In the genomic region with DNA sequence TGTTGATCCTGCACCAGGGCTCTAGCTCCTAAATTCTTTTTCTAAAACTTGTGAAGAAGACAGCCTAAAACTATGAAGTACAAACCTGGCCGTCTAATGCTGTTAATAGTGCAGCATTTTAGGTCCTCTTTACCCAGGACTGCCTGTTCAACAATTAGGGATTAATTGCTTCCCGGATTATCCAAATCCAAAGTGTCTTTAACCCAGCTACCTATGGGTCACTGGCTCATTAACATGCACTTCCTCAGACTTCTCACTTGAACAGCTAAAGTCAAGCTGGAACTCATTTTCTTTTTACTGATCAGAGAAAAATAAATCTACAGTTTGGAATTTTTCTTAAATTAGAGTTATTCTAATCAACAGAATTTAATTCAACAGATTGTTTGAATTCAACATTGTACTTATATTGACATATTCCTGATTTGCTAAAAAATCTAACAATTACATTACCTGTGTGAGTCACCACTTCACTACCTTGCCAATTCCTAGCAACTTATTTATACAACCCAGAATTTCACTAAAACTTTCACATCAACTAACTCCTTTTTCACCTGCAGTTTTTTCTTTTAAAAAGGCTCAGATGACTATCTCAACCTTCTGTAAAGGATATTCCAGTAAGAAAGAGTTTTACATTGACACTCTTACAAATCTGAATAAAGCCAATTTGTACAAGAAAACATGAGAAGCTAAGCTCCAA, we compare ENCODE assay signal across 7 cellular contexts. TPM values are rescaled to one million over a fixed set of nuclear protein-coding genes. Genes with fewer than 3 reads are reported as not detected.
DNase-seq lines count a peak whose midpoint lies in the region; ATAC-seq, FAIRE-seq and TF ChIP-seq lines count a peak whose summit lies in the region.

No MANE protein-coding gene starts in this region.

- peak; percentile 7 for FAIRE-seq in TTC549 (lab: Jason Lieb, UNC)
- FAIRE-seq in urothelium cell line (lab: Jason Lieb, UNC): no peak

- H3K4me3 ChIP-seq in HCT116 (replicated peaks in 1 of 2; ENCODE audit: low read depth in 1 of 2, low read length in 2 of 2) (no peak overlapping the region), gastroesophageal sphincter (peak overlapping the region; percentile 81 to 88), spleen (peak overlapping the region in 7 of 8 donors; percentile 71 to 97 (median 91)), lower leg skin (ENCODE audit: low read depth, poor library complexity, severe bottlenecking) (no peak overlapping the region)

- TF ChIP-seq CTCF in HCT116 (IDR thresholded peaks at IDR 0.05 in 2 of 3, conservative IDR thresholded peaks at IDR 0.05 in 1 of 3; ENCODE audit: borderline replicate concordance in 1 of 3, insufficient read depth in 1 of 3, low read depth in 2 of 3, low read length in 2 of 3) (no peak), gastroesophageal sphincter (IDR thresholded peaks at IDR 0.05) (no peak), spleen (IDR thresholded peaks at IDR 0.05 in 8 of 11, conservative IDR thresholded peaks at IDR 0.05 in 3 of 11) (no peak), lower leg skin (IDR thresholded peaks at IDR 0.05) (no peak)

- TF ChIP-seq POLR2A in HCT116 (IDR thresholded peaks at IDR 0.05; ENCODE audit: borderline replicate concordance, extremely low read depth, insufficient read depth, insufficient read length) (no peak), gastroesophageal sphincter (IDR thresholded peaks at IDR 0.05) (no peak), spleen (IDR thresholded peaks at IDR 0.05) (no peak), lower leg skin (IDR thresholded peaks at IDR 0.05) (no peak)

- peak overlapping the region; percentile 95; the same call in 1 of the 2 replicates for H3K9ac ChIP-seq in HCT116 (ENCODE audit: low read length)

- RAD21 ChIA-PET in HCT116 (lab: Charles Lee; ENCODE audit: low non-redundant PET in 1 of 2, low total read pairs in 2 of 2, uncharacterized antibody in 2 of 2, unreplicated experiment in 2 of 2): no interaction called here

- DNase-seq in HCT116 (ENCODE audit: low read depth, low spot score) (no peak), spleen (no peak), DMS 273 treated with DMSO at 0.1 percent for 48 hours (lab: John Stamatoyannopoulos, UW) (no peak), urothelium cell line (ENCODE audit: low spot score) (no peak), lower leg skin (ENCODE audit: low spot score in 2 of 2) (no peak)

- intact Hi-C loops in HCT116 (cut with micrococcal nuclease): loop anchor here (5.0 kb wide), 1 partner anchor 181 kb away; no protein-coding TSS in a partner anchor
- intact Hi-C loops in spleen (cut with DNase I; ENCODE audit: low total_unique reads): no loop called here
- intact Hi-C loops in lower leg skin (cut with DNase I; ENCODE audit: low total_unique reads): no loop called here

- ATAC-seq in HCT116 (no peak), gastroesophageal sphincter (no peak)

- H3K36me3 ChIP-seq in HCT116 (ENCODE audit: control insufficient read depth in 1 of 2, insufficient read depth in 2 of 2, low read length in 2 of 2) (peaks cover 62 to 67% of the 10 kb centered on the region in 2 experiments), gastroesophageal sphincter (peaks cover 23 to 50% of the 10 kb centered on the region in 2 donors), spleen (peaks cover 0 to 60% (median 48%) of the 10 kb centered on the region in 6 donors)

- CTCF ChIA-PET in HCT116 (lab: Charles Lee): interaction anchor here (1.2 kb wide), 1 partner anchor 182 kb away, joined by 4 read pairs; no protein-coding TSS in a partner anchor

- no peaks in the 10 kb centered on the region for H3K9me3 ChIP-seq in HCT116 (ENCODE audit: control insufficient read depth in 1 of 2, insufficient read depth in 1 of 2, low read depth in 1 of 2, low read length in 2 of 2)
- H3K9me3 ChIP-seq in gastroesophageal sphincter: no peaks in the 10 kb centered on the region
- no peaks in the 10 kb centered on the region for H3K9me3 ChIP-seq in spleen

- BruUV-seq in HCT116 (replicated peaks; lab: Mats Ljungman, UMichigan): no TSS peak

- TF ChIP-seq EP300 in gastroesophageal sphincter (IDR thresholded peaks at IDR 0.05): no peak

- H3K27me3 ChIP-seq in HCT116 (ENCODE audit: insufficient read depth, low read length): no peaks in the 10 kb centered on the region
- H3K27me3 ChIP-seq in gastroesophageal sphincter: no peaks in the 10 kb centered on the region
- H3K27me3 ChIP-seq in spleen (replicated peaks in 1 of 7): no peaks in the 10 kb centered on the region

- peak overlapping the region; percentile 87 for H3K4me2 ChIP-seq in HCT116 (ENCODE audit: low read length)

- H3K9me2 ChIP-seq in HCT116 (ENCODE audit: insufficient read depth): no peaks in the 10 kb centered on the region

- peaks cover 81% of the 10 kb centered on the region for H3K79me2 ChIP-seq in HCT116 (ENCODE audit: insufficient read depth, low read length)

- POLR2A ChIA-PET in HCT116 (lab: Charles Lee): interaction anchor here (0.7 to 1.9 kb wide), 3 partner anchors 11 to 27 kb away, joined by 4 to 7 read pairs (median 7); no protein-coding TSS in a partner anchor

- H3K27ac ChIP-seq in HCT116 (ENCODE audit: low read depth, low read length) (no peak overlapping the region), gastroesophageal sphincter (peak overlapping the region in 3 of 4 donors; percentile 10 to 100 (median 100)), spleen (peak overlapping the region in 7 of 8 donors; percentile 30 to 100 (median 100))

- no peak for TF ChIP-seq RAD21 in HCT116 (IDR thresholded peaks at IDR 0.05; ENCODE audit: low read depth)

- 20% methylated on average over 2 of the region's 2 CpGs; no CpG with 5 or more reads in 1 of the 2 donors for WGBS in gastroesophageal sphincter (ENCODE audit: low coverage in 1 of 2), 2 donors
- WGBS in spleen, 5 donors: 8 to 15% (median 14%) methylated on average over 2 of the region's 2 CpGs
- WGBS in lower leg skin, 2 donors: 1 to 4% methylated on average over 2 of the region's 2 CpGs

- H4K20me1 ChIP-seq in HCT116 (ENCODE audit: insufficient read depth): peaks cover 65% of the 10 kb centered on the region

- no peak overlapping the region for H2AFZ ChIP-seq in HCT116 (ENCODE audit: low read depth, low read length, poor library complexity, severe bottlenecking)

- H3K4me1 ChIP-seq in HCT116 (ENCODE audit: control insufficient read depth in 1 of 2, insufficient read depth in 2 of 2, low read length in 2 of 2): peaks cover 18 to 25% of the 10 kb centered on the region in 2 experiments
- H3K4me1 ChIP-seq in gastroesophageal sphincter: peaks cover 4 to 72% (median 27%) of the 10 kb centered on the region in 3 donors
- H3K4me1 ChIP-seq in spleen: peaks cover 58 to 79% (median 75%) of the 10 kb centered on the region in 6 donors

TF ChIP-seq in HCT116, 20 proteins besides CTCF, POLR2A, EP300 and RAD21:
- 0 out of 2 replicates have a peak, but pooled peaks have one; percentile 39 for TF ChIP-seq SIN3A (IDR thresholded peaks at IDR 0.05; ENCODE audit: low read depth)
- TF ChIP-seq, protein P1, sequence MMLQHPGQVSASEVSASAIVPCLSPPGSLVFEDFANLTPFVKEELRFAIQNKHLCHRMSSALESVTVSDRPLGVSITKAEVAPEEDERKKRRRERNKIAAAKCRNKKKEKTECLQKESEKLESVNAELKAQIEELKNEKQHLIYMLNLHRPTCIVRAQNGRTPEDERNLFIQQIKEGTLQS (IDR thresholded peaks at IDR 0.05): no peak

RNA-seq across cellular contexts. Expression of a gene that starts 3.3 kb away (rescaled TPM):
- total RNA-seq in HCT116 (2021; ENCODE audit: unreplicated experiment): 424 TPM
- polyA plus RNA-seq in HCT116 (2012): 261 and 282 TPM in 2 replicates
- 100 to 1,000 TPM; 284 to 367 (median 323) TPM for total RNA-seq in gastroesophageal sphincter
- total RNA-seq in spleen: 100 to 1,000 TPM; 279 to 457 (median 350) TPM
- polyA plus RNA-seq in spleen: 100 to 1,000 TPM; 121 to 156 (median 153) TPM
- 100 to 1,000 TPM; 183 to 262 (median 209) TPM for total RNA-seq in lower leg skin

RNA-seq across cellular contexts. Expression of a gene that starts 25.6 kb away (rescaled TPM):
- total RNA-seq in HCT116 (2021; ENCODE audit: unreplicated experiment) (48.1 TPM), gastroesophageal sphincter (100 to 1,000 TPM in 1 of 4 donors, 10 to 100 TPM in 3; 81.7 to 120 (median 96.0) TPM), spleen (10 to 100 TPM; 20.7 to 30.9 (median 23.2) TPM), lower leg skin (10 to 100 TPM; 12.3 to 23.4 (median 20.2) TPM)
- 11.7 and 18.0 TPM in 2 replicates for polyA plus RNA-seq in HCT116 (2012)
- 10 to 100 TPM; 38.4 to 45.4 (median 39.6) TPM for polyA plus RNA-seq in spleen

Comparison
In these comparisons a context has a peak if more than half of its experiments do, and no peak if none do; other contexts are left out.
1. H3K4me3 ChIP-seq: peak in gastroesophageal sphincter (2 of 2) and spleen (7 of 8); none in HCT116 (0 of 2) and lower leg skin (single experiment).